Comparison of ENCODE assay signal across 1 cellular context in genomic region chr16:648071-648785, GRCh38.
TF ChIP-seq lines count a peak whose summit lies in the region.

No MANE protein-coding gene starts in this region.

TF ChIP-seq in H1, 55 proteins besides CTCF, POLR2A, EP300 and RAD21:
- TF ChIP-seq SIN3A (conservative IDR thresholded peaks at IDR 0.05 in 1 of 2, IDR thresholded peaks at IDR 0.05 in 1 of 2; ENCODE audit: low read depth in 1 of 2, low read length in 2 of 2) (0 out of 4 replicates have a peak, but pooled peaks of 1 of the 2 experiments have one; percentile 62), MAX (IDR thresholded peaks at IDR 0.05) (peak; percentile 66), CHD1 (IDR thresholded peaks at IDR 0.05; ENCODE audit: low read depth, low read length) (no peak), RNF2 (IDR thresholded peaks at IDR 0.05; ENCODE audit: borderline replicate concordance, low read depth, low read length, missing control alignments, poor library complexity, severe bottlenecking) (no peak), TAF1 (IDR thresholded peaks at IDR 0.05; ENCODE audit: low read depth, low read length) (no peak), GABPA (IDR thresholded peaks at IDR 0.05; ENCODE audit: borderline replicate concordance, insufficient read depth, low read length) (0 out of 2 replicates have a peak, but pooled peaks have one; percentile 74), YY1 (IDR thresholded peaks at IDR 0.05; ENCODE audit: low read depth, low read length) (peak; percentile 84), EZH2 (IDR thresholded peaks at IDR 0.05; ENCODE audit: low read depth, low read length, severe bottlenecking) (no peak), RFX5 (IDR thresholded peaks at IDR 0.05; ENCODE audit: borderline replicate concordance, low read depth, low read length) (no peak)
